ENCODE assay signal across 1 cellular context in genomic region chr18:3815991-3816390, GRCh38.
TF ChIP-seq lines count a peak whose summit lies in the region.

No MANE protein-coding gene starts in this region.

TF ChIP-seq in IMR-90, 13 proteins besides CTCF, POLR2A, EP300 and RAD21 (continued from another document):
- no peak for TF ChIP-seq MXI1 (IDR thresholded peaks at IDR 0.05; ENCODE audit: borderline replicate concordance, low read depth, low read length)
- no peak for TF ChIP-seq BHLHE40 (IDR thresholded peaks at IDR 0.05; ENCODE audit: low read depth, low read length)
- no peak for TF ChIP-seq USF2 (IDR thresholded peaks at IDR 0.05; ENCODE audit: low read depth, low read length)
- TF ChIP-seq CHD1 (IDR thresholded peaks at IDR 0.05; ENCODE audit: low read depth, low read length), result no peak
